23 cellular contexts compared by ENCODE assay signal in the genomic region with DNA sequence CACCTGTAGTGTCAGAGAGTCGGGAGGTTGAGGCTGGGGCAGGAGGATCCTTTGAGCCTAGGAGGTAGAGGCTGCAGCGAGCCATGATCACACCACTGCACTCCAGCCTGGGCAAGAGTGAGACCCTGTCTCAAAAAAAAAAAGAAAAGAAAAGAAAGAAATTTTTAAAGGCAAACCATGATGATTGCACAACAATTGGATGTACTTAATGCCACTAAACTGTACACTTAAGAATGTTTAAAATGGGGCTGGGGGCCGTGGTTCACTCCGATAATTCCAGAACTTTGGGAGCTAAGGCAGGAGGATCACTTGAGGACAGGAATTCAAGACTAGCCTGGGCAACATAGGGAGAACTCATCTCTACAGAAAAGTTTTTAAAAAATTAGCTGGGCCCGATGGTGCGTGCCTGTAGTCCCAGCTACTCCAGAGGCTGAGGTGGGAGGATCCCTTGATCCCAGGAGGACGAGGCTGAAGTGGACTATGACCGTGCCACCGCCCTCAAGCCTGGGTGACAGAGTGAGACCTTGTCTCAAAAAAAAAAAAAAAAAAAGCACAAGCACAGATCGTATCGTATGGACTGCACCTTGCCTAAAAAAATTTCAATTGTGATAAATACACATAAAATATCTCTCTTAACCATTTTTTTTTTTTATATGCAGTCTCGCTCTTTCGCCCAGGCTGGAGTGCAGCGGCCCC. TPM values are rescaled to one million over a fixed set of nuclear protein-coding genes. Genes with fewer than 3 reads are reported as not detected.
A peak's percentile ranks its signal among the peaks of the same experiment; 100 is the strongest.
DNase-seq lines count a peak whose midpoint lies in the region; ATAC-seq and TF ChIP-seq lines count a peak whose summit lies in the region.
"Had no signal": no experiment of that assay in that cellular context is flagged by ENCODE, and none has a peak within 500 bp of the region (broad histone marks: within the 10 kb centered on the region; RNA-seq: fewer than 3 reads in every experiment).

No MANE protein-coding gene starts in this region.

- TF ChIP-seq EP300 in transverse colon (IDR thresholded peaks at IDR 0.05; ENCODE audit: low read depth) = no peak

- TF ChIP-seq CTCF in HEK293 (tag by site-specific recombination; IDR thresholded peaks at IDR 0.05) (no peak), chondrocyte (IDR thresholded peaks at IDR 0.05) (no peak), mucosa of descending colon (IDR thresholded peaks at IDR 0.05) (no peak), transverse colon (IDR thresholded peaks at IDR 0.05) (no peak), glutamatergic neuron (IDR thresholded peaks at IDR 0.05; ENCODE audit: partially characterized antibody, unreplicated experiment) (no peak)

- H3K4me3 ChIP-seq in HEK293 (ENCODE audit: low read depth, low read length) (no peak overlapping the region), mucosa of descending colon (no peak overlapping the region), transverse colon (no peak overlapping the region)
- H3K4me3 ChIP-seq: A549, GM12878, SJCRH30 had no signal

- H3K27me3 Mint-ChIP-seq in chondrocyte (ENCODE audit: low read depth) = peaks cover 12% of the 10 kb centered on the region
- peaks cover 15 to 29% of the 10 kb centered on the region in 2 donors for H3K27me3 Mint-ChIP-seq in stimulated activated naive B cell treated with anti-CD40 and anti-IgM and Interleukin-4, amounts not matched to agents 10 μg/mL and 1 μg/mL and 100 μg/mL, for 72 hours
- peaks cover 7% of the 10 kb centered on the region for H3K27me3 Mint-ChIP-seq in glutamatergic neuron (ENCODE audit: unreplicated experiment)

- H3K4me1 ChIP-seq in HEK293 (ENCODE audit: control insufficient read depth, insufficient read depth, low read length) (no peaks in the 10 kb centered on the region), mucosa of descending colon (ENCODE audit: low read depth) (no peaks in the 10 kb centered on the region), transverse colon (no peaks in the 10 kb centered on the region)
- H3K4me1 ChIP-seq: A549, Caco-2, SJCRH30 had no signal

- in situ Hi-C loops in transverse colon (cut with MboI; ENCODE audit: low pct_ligation_motif_present in 1 of 4, low pct_unique_long_range_greater_than_20kb in 1 of 4, low sequenced_read_pairs in 3 of 4) = no loop called here

- intact Hi-C loops in mucosa of descending colon (cut with DNase I, micrococcal nuclease) = no loop called here
- intact Hi-C loops in transverse colon (cut with DNase I; ENCODE audit: low total_unique reads) = no loop called here

- DNase-seq in chondrocyte (ENCODE audit: low spot score) (peak; percentile 8), mucosa of descending colon (peak in 2 of 3 donors; percentile 14 to 44), transverse colon (no peak), glutamatergic neuron (no peak)
- DNase-seq in stimulated activated naive B cell treated with anti-CD40 and anti-IgM and Interleukin-4, amounts not matched to agents 10 μg/mL and 1 μg/mL and 100 μg/mL, for 72 hours = no peak
- DNase-seq: CD4-positive, CD25-positive, alpha-beta regulatory T cell; DMS 273 treated with DMSO at 0.1 percent for 48 hours; DMS79 treated with DMSO at 0.1 percent for 48 hours; NCI-H1105; NCI-H146; NCI-H2029; NCI-H2227 treated with DMSO at 0.1 percent for 48 hours; NCI-H510A; NCI-H748 treated with DMSO at 0.1 percent for 48 hours; NK-92 treated with Interleukin-12 subunit alpha and Interleukin-12 subunit beta, amount 100 ng/mL, for 24 hours; SJCRH30 had no signal

- peaks cover 0 to 7% of the 10 kb centered on the region in 2 experiments; a peak in 1 of 3 replicates for H3K36me3 ChIP-seq in HEK293 (ENCODE audit: control insufficient read depth in 2 of 2, insufficient read depth in 1 of 2, low read length in 2 of 2)
- H3K36me3 ChIP-seq in mucosa of descending colon (ENCODE audit: low read depth) = no peaks in the 10 kb centered on the region
- no peaks in the 10 kb centered on the region for H3K36me3 ChIP-seq in transverse colon

- POLR2A ChIA-PET in HEK293 (lab: Yijun Ruan, JAX) = no interaction called here

- CTCF ChIA-PET in HEK293 (lab: Yijun Ruan, JAX) = no interaction called here

- peaks cover 6% of the 10 kb centered on the region for H3K9me3 Mint-ChIP-seq in chondrocyte (ENCODE audit: low read depth)
- H3K9me3 Mint-ChIP-seq in stimulated activated naive B cell treated with anti-CD40 and anti-IgM and Interleukin-4, amounts not matched to agents 10 μg/mL and 1 μg/mL and 100 μg/mL, for 72 hours = peaks cover 13 to 14% of the 10 kb centered on the region in 2 donors
- peaks cover 9% of the 10 kb centered on the region for H3K9me3 Mint-ChIP-seq in glutamatergic neuron (ENCODE audit: unreplicated experiment)

- no peaks in the 10 kb centered on the region for H3K27me3 ChIP-seq in transverse colon
- H3K27me3 ChIP-seq: SJCRH30 had no signal

- ATAC-seq in mucosa of descending colon (peak; percentile 44), GM18861 (IDR thresholded peaks at IDR 0.05; ENCODE audit: unreplicated experiment) (no peak)
- no peak for ATAC-seq in stimulated activated naive B cell treated with anti-CD40 and anti-IgM and Interleukin-4, amounts not matched to agents 10 μg/mL and 1 μg/mL and 100 μg/mL, for 72 hours (replicated peaks)
- ATAC-seq: A549, GM12878, HCT116 had no signal

- no peak for TF ChIP-seq POLR2A in transverse colon (IDR thresholded peaks at IDR 0.05)

- no peaks in the 10 kb centered on the region for H3K4me1 Mint-ChIP-seq in chondrocyte (ENCODE audit: low read depth)
- H3K4me1 Mint-ChIP-seq in stimulated activated naive B cell treated with anti-CD40 and anti-IgM and Interleukin-4, amounts not matched to agents 10 μg/mL and 1 μg/mL and 100 μg/mL, for 72 hours = no peaks in the 10 kb centered on the region
- H3K4me1 Mint-ChIP-seq in glutamatergic neuron (ENCODE audit: low read depth, unreplicated experiment) = no peaks in the 10 kb centered on the region
- H3K4me1 Mint-ChIP-seq: B cell; CD4-positive, CD25-positive, alpha-beta regulatory T cell had no signal

- H3K9me3 ChIP-seq in HEK293 (ENCODE audit: control insufficient read depth, insufficient read depth, low read depth, low read length) (no peaks in the 10 kb centered on the region), mucosa of descending colon (peaks cover 22% of the 10 kb centered on the region), transverse colon (peaks cover 6 to 17% of the 10 kb centered on the region in 2 donors)

- H3K27ac Mint-ChIP-seq in chondrocyte (ENCODE audit: unreplicated experiment) = no peak overlapping the region
- peak overlapping the region; percentile 75 for H3K27ac Mint-ChIP-seq in stimulated activated naive B cell treated with anti-CD40 and anti-IgM and Interleukin-4, amounts not matched to agents 10 μg/mL and 1 μg/mL and 100 μg/mL, for 72 hours
- H3K27ac Mint-ChIP-seq in glutamatergic neuron (ENCODE audit: unreplicated experiment) = no peak overlapping the region
- H3K27ac Mint-ChIP-seq: B cell had no signal

- H3K36me3 Mint-ChIP-seq in chondrocyte (ENCODE audit: low read depth) (peaks cover 6% of the 10 kb centered on the region), glutamatergic neuron (ENCODE audit: unreplicated experiment) (peaks cover 10% of the 10 kb centered on the region)
- peaks cover 0 to 12% of the 10 kb centered on the region in 2 donors for H3K36me3 Mint-ChIP-seq in stimulated activated naive B cell treated with anti-CD40 and anti-IgM and Interleukin-4, amounts not matched to agents 10 μg/mL and 1 μg/mL and 100 μg/mL, for 72 hours
- H3K36me3 Mint-ChIP-seq: CD4-positive, CD25-positive, alpha-beta regulatory T cell had no signal

- WGBS in transverse colon (ENCODE audit: low coverage in 1 of 2), 2 donors = 71 to 73% methylated on average over 12 to 14 of the region's 14 CpGs

- H3K27ac ChIP-seq in HEK293 (ENCODE audit: extremely low read depth, low read depth, low read length) (no peak overlapping the region), transverse colon (no peak overlapping the region)
- H3K27ac ChIP-seq: A549, SJCRH30 had no signal

- H3K4me3 Mint-ChIP-seq in chondrocyte (ENCODE audit: unreplicated experiment) (no peak overlapping the region), glutamatergic neuron (ENCODE audit: unreplicated experiment) (no peak overlapping the region)
- no peak overlapping the region for H3K4me3 Mint-ChIP-seq in stimulated activated naive B cell treated with anti-CD40 and anti-IgM and Interleukin-4, amounts not matched to agents 10 μg/mL and 1 μg/mL and 100 μg/mL, for 72 hours
- H3K4me3 Mint-ChIP-seq: B cell; CD4-positive, CD25-positive, alpha-beta regulatory T cell had no signal

TF ChIP-seq in HEK293, 187 proteins besides CTCF, POLR2A, EP300 and RAD21:
- peak; percentile 53; the same call in 1 of the 2 replicates for TF ChIP-seq ZNF394 (tag by site-specific recombination; IDR thresholded peaks at IDR 0.05; ENCODE audit: borderline replicate concordance)
- no peak for TF ChIP-seq ZNF521 (tag by site-specific recombination; IDR thresholded peaks at IDR 0.05)

RNA-seq across cellular contexts. Expression of a gene that starts 32.7 kb away (rescaled TPM):
- total RNA-seq in chondrocyte (8.3 to 18.2 TPM (median 16.8 TPM) in 3 replicates), mucosa of descending colon (1 to 10 TPM; 5.6 to 8.2 (median 5.7) TPM), transverse colon (10 to 100 TPM in 1 of 4 donors, 1 to 10 TPM in 3; 5.4 to 29.9 (median 6.6) TPM), glutamatergic neuron (ENCODE audit: unreplicated experiment) (84.1 TPM)

RNA-seq across cellular contexts. Expression of a gene that starts 45.3 kb away (rescaled TPM):
- total RNA-seq in chondrocyte (13.7 to 37.4 TPM (median 35.0 TPM) in 3 replicates), mucosa of descending colon (10 to 100 TPM; 26.9 to 46.7 (median 37.9) TPM), transverse colon (10 to 100 TPM; 17.0 to 53.9 (median 32.6) TPM), glutamatergic neuron (ENCODE audit: unreplicated experiment) (114 TPM)

Comparison
In these comparisons a context has a peak if more than half of its experiments do, and no peak if none do; other contexts are left out.
1. DNase-seq: peak in chondrocyte (single experiment) and mucosa of descending colon (2 of 3); none in stimulated activated naive B cell treated with anti-CD40 and anti-IgM and Interleukin-4, amounts not matched to agents 10 μg/mL and 1 μg/mL and 100 μg/mL, for 72 hours (single experiment), transverse colon (single experiment) and glutamatergic neuron (single experiment).